8 cellular contexts compared by ENCODE assay signal in genomic region chr19:14505488-14506239, GRCh38. TPM values are rescaled to one million over a fixed set of nuclear protein-coding genes. Genes with fewer than 3 reads are reported as not detected.
A peak's percentile ranks its signal among the peaks of the same experiment; 100 is the strongest.
DNase-seq lines count a peak whose midpoint lies in the region; ATAC-seq and TF ChIP-seq lines count a peak whose summit lies in the region.

No MANE protein-coding gene starts in this region.

- no peaks in the 10 kb centered on the region for H3K9me3 Mint-ChIP-seq in activated CD8-positive, alpha-beta T cell treated with anti-CD3 and anti-CD28 coated beads, Interleukin-2, amount 10 ng/mL, durations not matched to agents 7 days and 5 days (ENCODE audit: insufficient read depth)
- no peaks in the 10 kb centered on the region for H3K9me3 Mint-ChIP-seq in natural killer cell

- TF ChIP-seq CTCF in epithelial cell of esophagus (IDR thresholded peaks at IDR 0.05; ENCODE audit: insufficient read depth, low read depth, low read length, missing control alignments) (peak; percentile 90), natural killer cell (IDR thresholded peaks at IDR 0.05) (peak; percentile 69), tibial artery (IDR thresholded peaks at IDR 0.05) (peak; percentile 27 to 29)

- no peaks in the 10 kb centered on the region for H3K27me3 Mint-ChIP-seq in activated CD8-positive, alpha-beta T cell treated with anti-CD3 and anti-CD28 coated beads, Interleukin-2, amount 10 ng/mL, durations not matched to agents 7 days and 5 days (ENCODE audit: low read depth)
- peaks cover 0 to 2% of the 10 kb centered on the region in 2 donors for H3K27me3 Mint-ChIP-seq in natural killer cell (ENCODE audit: low read depth in 2 of 2)

- peaks cover 0 to under 1% (median 0%) of the 10 kb centered on the region in 4 donors for H3K4me1 ChIP-seq in tibial artery

- H3K27ac Mint-ChIP-seq in activated CD8-positive, alpha-beta T cell treated with anti-CD3 and anti-CD28 coated beads, Interleukin-2, amount 10 ng/mL, durations not matched to agents 7 days and 5 days = peak overlapping the region; percentile 94
- H3K27ac Mint-ChIP-seq in natural killer cell = no peak overlapping the region

- H3K36me3 Mint-ChIP-seq in activated CD8-positive, alpha-beta T cell treated with anti-CD3 and anti-CD28 coated beads, Interleukin-2, amount 10 ng/mL, durations not matched to agents 7 days and 5 days (ENCODE audit: low read depth) = no peaks in the 10 kb centered on the region
- H3K36me3 Mint-ChIP-seq in natural killer cell = no peaks in the 10 kb centered on the region

- no peaks in the 10 kb centered on the region for H3K27me3 ChIP-seq in tibial artery

- no peaks in the 10 kb centered on the region for H3K36me3 ChIP-seq in tibial artery

- peak; percentile 46 for ATAC-seq in activated CD8-positive, alpha-beta T cell treated with anti-CD3 and anti-CD28 coated beads, Interleukin-2, amount 10 ng/mL, durations not matched to agents 7 days and 5 days
- peak; percentile 82 to 89 (median 87) for ATAC-seq in natural killer cell
- ATAC-seq in GM18520 (IDR thresholded peaks at IDR 0.05; ENCODE audit: unreplicated experiment) = no peak

- POLR2A ChIA-PET in activated CD8-positive, alpha-beta T cell treated with anti-CD3 and anti-CD28 coated beads, Interleukin-2, amount 10 ng/mL, durations not matched to agents 7 days and 5 days (lab: Charles Lee) = interaction anchor here (0.5 to 7.4 kb wide), 5 partner anchors 8 to 144 kb away, joined by 3 to 203 read pairs (median 5); partner anchors contain the start of genes DNAJB1, GIPC1 and TECR

- DNase-seq in DMS153 (lab: John Stamatoyannopoulos, UW) (peak; percentile 13), DMS153 treated with DMSO at 0.1 percent for 48 hours (lab: John Stamatoyannopoulos, UW; ENCODE audit: unreplicated experiment) (no peak), NCI-H1694 treated with DMSO at 0.1 percent for 48 hours (lab: John Stamatoyannopoulos, UW) (peak; percentile 16), epithelial cell of esophagus (ENCODE audit: low read depth) (peak; percentile 97), natural killer cell (peak; percentile 70), tibial artery (no peak)
- peak; percentile 80 for DNase-seq in activated CD8-positive, alpha-beta T cell treated with anti-CD3 and anti-CD28 coated beads, Interleukin-2, amount 10 ng/mL, durations not matched to agents 7 days and 5 days

- no peak overlapping the region for H3K27ac ChIP-seq in tibial artery

- CTCF ChIA-PET in activated CD8-positive, alpha-beta T cell treated with anti-CD3 and anti-CD28 coated beads, Interleukin-2, amount 10 ng/mL, durations not matched to agents 7 days and 5 days (lab: Charles Lee) = interaction anchor here (0.9 to 7.0 kb wide), 15 partner anchors 9 to 180 kb away, joined by 3 to 75 read pairs (median 6); partner anchors contain the start of genes DNAJB1 and GIPC1

- intact Hi-C loops in natural killer cell (cut with micrococcal nuclease) = loop anchor here (1.0 kb wide), 2 partner anchors 46 to 51 kb away; no protein-coding TSS in a partner anchor
- intact Hi-C loops in tibial artery (cut with DNase I; ENCODE audit: low total_unique reads) = no loop called here

- H3K4me1 Mint-ChIP-seq in activated CD8-positive, alpha-beta T cell treated with anti-CD3 and anti-CD28 coated beads, Interleukin-2, amount 10 ng/mL, durations not matched to agents 7 days and 5 days (ENCODE audit: low read depth) = peaks cover 40% of the 10 kb centered on the region
- H3K4me1 Mint-ChIP-seq in natural killer cell = peaks cover 11 to 15% of the 10 kb centered on the region in 2 donors

- peak overlapping the region; percentile 34 for H3K4me3 Mint-ChIP-seq in activated CD8-positive, alpha-beta T cell treated with anti-CD3 and anti-CD28 coated beads, Interleukin-2, amount 10 ng/mL, durations not matched to agents 7 days and 5 days
- H3K4me3 Mint-ChIP-seq in natural killer cell = no peak overlapping the region

- H3K4me3 ChIP-seq in epithelial cell of esophagus (ENCODE audit: low read length) (no peak overlapping the region), tibial artery (no peak overlapping the region)

- H3K9me3 ChIP-seq in tibial artery = no peaks in the 10 kb centered on the region

RNA-seq across cellular contexts. Expression of gene GIPC1, which starts 9.7 kb away (rescaled TPM):
- 10 to 100 TPM; 37.9 to 39.3 TPM for total RNA-seq in activated CD8-positive, alpha-beta T cell treated with anti-CD3 and anti-CD28 coated beads, Interleukin-2, amount 10 ng/mL, durations not matched to agents 7 days and 5 days
- total RNA-seq in natural killer cell = 10 to 100 TPM; 25.3 to 34.5 (median 31.4) TPM

RNA-seq across cellular contexts. Expression of gene DNAJB1, which starts 12.5 kb away (rescaled TPM):
- total RNA-seq in activated CD8-positive, alpha-beta T cell treated with anti-CD3 and anti-CD28 coated beads, Interleukin-2, amount 10 ng/mL, durations not matched to agents 7 days and 5 days = 100 to 1,000 TPM; 110 to 112 TPM
- 100 to 1,000 TPM; 148 to 238 (median 192) TPM for total RNA-seq in natural killer cell

RNA-seq across cellular contexts. Expression of gene TECR, which starts 23.7 kb away (rescaled TPM):
- total RNA-seq in activated CD8-positive, alpha-beta T cell treated with anti-CD3 and anti-CD28 coated beads, Interleukin-2, amount 10 ng/mL, durations not matched to agents 7 days and 5 days = 100 to 1,000 TPM; 153 to 163 TPM
- 100 to 1,000 TPM; 123 to 158 (median 131) TPM for total RNA-seq in natural killer cell

RNA-seq across cellular contexts. Expression of gene PTGER1, which starts 30.5 kb away (rescaled TPM):
- under 1 TPM; 0.32 to 0.44 TPM for total RNA-seq in activated CD8-positive, alpha-beta T cell treated with anti-CD3 and anti-CD28 coated beads, Interleukin-2, amount 10 ng/mL, durations not matched to agents 7 days and 5 days
- total RNA-seq in natural killer cell = under 1 TPM in 2 of 3 donors, not detected in 1; 0.35 to 0.73 TPM

Comparison
In these comparisons a context has a peak if more than half of its experiments do, and no peak if none do; other contexts are left out.
1. DNase-seq: peak in DMS153 (single experiment), NCI-H1694 treated with DMSO at 0.1 percent for 48 hours (single experiment), activated CD8-positive, alpha-beta T cell treated with anti-CD3 and anti-CD28 coated beads, Interleukin-2, amount 10 ng/mL, durations not matched to agents 7 days and 5 days (single experiment), epithelial cell of esophagus (single experiment) and natural killer cell (single experiment); none in DMS153 treated with DMSO at 0.1 percent for 48 hours (single experiment) and tibial artery (0 of 2).
2. CTCF ChIP-seq: peak in every context shown above with its lines; median percentile 90 in epithelial cell of esophagus; 69 in natural killer cell; 28 in tibial artery.